ENCODE assay signal across 26 cellular contexts in genomic region chr3:122985539-122985938, GRCh38. TPM values are rescaled to one million over a fixed set of nuclear protein-coding genes. Genes with fewer than 3 reads are reported as not detected.
"Had no signal": no experiment of that assay in that cellular context is flagged by ENCODE, and none has a peak within 500 bp of the region (broad histone marks: within the 10 kb centered on the region; RNA-seq: fewer than 3 reads in every experiment).

No MANE protein-coding gene starts in this region.

- FAIRE-seq: TTC549 had no signal

- H3K36me3 Mint-ChIP-seq: activated naive CD8-positive, alpha-beta T cell treated with anti-CD3 and anti-CD28 coated beads, Interleukin-2, amount 10 ng/mL, durations not matched to agents 7 days and 5 days had no signal

- DNase-seq: activated CD4-positive, alpha-beta memory T cell treated with anti-CD3 and anti-CD28 coated beads, Interleukin-2, amount 10 ng/mL, durations not matched to agents 7 days and 5 days; activated CD4-positive, alpha-beta T cell treated with anti-CD3 and anti-CD28 coated beads, Interleukin-2, amount 50 U/mL, for 1 hour; activated CD4-positive, CD25-positive, alpha-beta regulatory T cell; activated naive CD4-positive, alpha-beta T cell treated with anti-CD3 and anti-CD28 coated beads, Interleukin-2, amount 50 U/mL, for 16 hours; activated naive CD8-positive, alpha-beta T cell treated with anti-CD3 and anti-CD28 coated beads, Interleukin-2, amount 10 ng/mL, durations not matched to agents 7 days and 5 days; activated T-cell treated with anti-CD3 and anti-CD28 coated beads for 4 hours; adrenal gland; anterior cingulate cortex; caudate nucleus; Karpas-422; MM.1S; NCI-H1105; NCI-H1436; NCI-H1694 treated with DMSO at 0.1 percent for 48 hours; NCI-H2029 treated with DMSO at 0.1 percent for 48 hours; NCI-H345; NCI-H510A; NCI-H526 treated with DMSO at 0.1 percent for 48 hours; NCI-H82; Peyer's patch; SHP77; T1000 had no signal

- H3K27ac Mint-ChIP-seq: activated CD4-positive, alpha-beta memory T cell treated with anti-CD3 and anti-CD28 coated beads, Interleukin-2, amount 10 ng/mL, durations not matched to agents 7 days and 5 days; activated naive CD8-positive, alpha-beta T cell treated with anti-CD3 and anti-CD28 coated beads, Interleukin-2, amount 10 ng/mL, durations not matched to agents 7 days and 5 days; T-helper 1 cell treated with Interleukin-12 subunit alpha and Interleukin-12 subunit beta and Interleukin-4 antibody, amounts not matched to agents 30 μg/mL and 1 μg/mL, for 36 hours had no signal

- H3K4me3 Mint-ChIP-seq: activated CD4-positive, alpha-beta memory T cell treated with anti-CD3 and anti-CD28 coated beads, Interleukin-2, amount 10 ng/mL, durations not matched to agents 7 days and 5 days; activated naive CD8-positive, alpha-beta T cell treated with anti-CD3 and anti-CD28 coated beads, Interleukin-2, amount 10 ng/mL, durations not matched to agents 7 days and 5 days; T-helper 1 cell treated with Interleukin-12 subunit alpha and Interleukin-12 subunit beta and Interleukin-4 antibody, amounts not matched to agents 30 μg/mL and 1 μg/mL, for 36 hours had no signal

- H3K9me3 Mint-ChIP-seq: activated CD4-positive, alpha-beta memory T cell treated with anti-CD3 and anti-CD28 coated beads, Interleukin-2, amount 10 ng/mL, durations not matched to agents 7 days and 5 days; activated naive CD8-positive, alpha-beta T cell treated with anti-CD3 and anti-CD28 coated beads, Interleukin-2, amount 10 ng/mL, durations not matched to agents 7 days and 5 days; T-helper 1 cell treated with Interleukin-12 subunit alpha and Interleukin-12 subunit beta and Interleukin-4 antibody, amounts not matched to agents 30 μg/mL and 1 μg/mL, for 36 hours had no signal

- H3K4me1 Mint-ChIP-seq: activated CD4-positive, alpha-beta memory T cell treated with anti-CD3 and anti-CD28 coated beads, Interleukin-2, amount 10 ng/mL, durations not matched to agents 7 days and 5 days had no signal

RNA-seq across cellular contexts. Expression of gene SEMA5B, which starts 42.0 kb away (rescaled TPM):
- total RNA-seq: activated CD8-positive, alpha-beta memory T cell treated with anti-CD3 and anti-CD28 coated beads for 36 hours; SK-MEL-5 had no signal
